1 cellular context compared by ENCODE assay signal in the genomic region with DNA sequence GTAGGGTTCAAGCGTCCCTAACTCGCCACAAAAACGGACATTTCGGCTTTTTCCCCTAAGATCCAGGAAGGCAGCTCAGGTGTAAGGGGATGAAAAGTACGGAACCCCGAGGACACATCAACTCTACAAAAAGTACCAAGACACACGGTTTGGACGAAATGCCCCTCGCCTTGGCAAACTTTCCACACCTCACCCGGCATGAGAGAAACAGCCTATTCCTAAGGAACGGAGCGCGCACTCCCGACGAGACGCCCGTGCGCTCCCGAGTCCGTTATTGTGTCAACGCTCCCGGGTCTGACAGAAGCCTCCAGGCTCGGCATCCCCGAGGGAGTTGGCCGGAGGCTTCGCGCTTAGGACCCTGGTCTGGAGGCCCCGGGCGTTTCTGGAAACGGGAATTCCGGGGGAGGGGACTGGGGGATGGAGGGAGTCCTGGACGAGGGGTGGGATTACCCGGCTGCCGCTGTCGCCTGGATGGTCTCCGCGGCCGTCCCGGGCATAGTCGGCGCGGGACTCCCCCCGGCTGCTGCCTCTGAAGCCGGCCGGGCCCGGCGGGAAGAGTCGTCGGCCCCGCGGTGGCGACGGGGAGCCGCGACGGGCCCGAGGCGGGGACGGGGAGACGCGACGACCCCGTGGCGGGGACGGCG.
TF ChIP-seq lines count a peak whose summit lies in the region.

No MANE protein-coding gene starts in this region.

TF ChIP-seq in HepG2, 621 proteins besides CTCF, POLR2A, EP300 and RAD21 (continued from another document and continues in another):
- TF ChIP-seq, protein P1, sequence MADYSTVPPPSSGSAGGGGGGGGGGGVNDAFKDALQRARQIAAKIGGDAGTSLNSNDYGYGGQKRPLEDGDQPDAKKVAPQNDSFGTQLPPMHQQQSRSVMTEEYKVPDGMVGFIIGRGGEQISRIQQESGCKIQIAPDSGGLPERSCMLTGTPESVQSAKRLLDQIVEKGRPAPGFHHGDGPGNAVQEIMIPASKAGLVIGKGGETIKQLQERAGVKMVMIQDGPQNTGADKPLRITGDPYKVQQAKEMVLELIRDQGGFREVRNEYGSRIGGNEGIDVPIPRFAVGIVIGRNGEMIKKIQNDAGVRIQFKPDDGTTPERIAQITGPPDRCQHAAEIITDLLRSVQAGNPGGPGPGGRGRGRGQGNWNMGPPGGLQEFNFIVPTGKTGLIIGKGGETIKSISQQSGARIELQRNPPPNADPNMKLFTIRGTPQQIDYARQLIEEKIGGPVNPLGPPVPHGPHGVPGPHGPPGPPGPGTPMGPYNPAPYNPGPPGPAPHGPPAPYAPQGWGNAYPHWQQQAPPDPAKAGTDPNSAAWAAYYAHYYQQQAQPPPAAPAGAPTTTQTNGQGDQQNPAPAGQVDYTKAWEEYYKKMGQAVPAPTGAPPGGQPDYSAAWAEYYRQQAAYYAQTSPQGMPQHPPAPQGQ (CRISPR knock-in tag; IDR thresholded peaks at IDR 0.05; ENCODE audit: borderline replicate concordance): 0 out of 2 replicates have a peak, but pooled peaks have one; percentile 41
- TF ChIP-seq, protein P2, sequence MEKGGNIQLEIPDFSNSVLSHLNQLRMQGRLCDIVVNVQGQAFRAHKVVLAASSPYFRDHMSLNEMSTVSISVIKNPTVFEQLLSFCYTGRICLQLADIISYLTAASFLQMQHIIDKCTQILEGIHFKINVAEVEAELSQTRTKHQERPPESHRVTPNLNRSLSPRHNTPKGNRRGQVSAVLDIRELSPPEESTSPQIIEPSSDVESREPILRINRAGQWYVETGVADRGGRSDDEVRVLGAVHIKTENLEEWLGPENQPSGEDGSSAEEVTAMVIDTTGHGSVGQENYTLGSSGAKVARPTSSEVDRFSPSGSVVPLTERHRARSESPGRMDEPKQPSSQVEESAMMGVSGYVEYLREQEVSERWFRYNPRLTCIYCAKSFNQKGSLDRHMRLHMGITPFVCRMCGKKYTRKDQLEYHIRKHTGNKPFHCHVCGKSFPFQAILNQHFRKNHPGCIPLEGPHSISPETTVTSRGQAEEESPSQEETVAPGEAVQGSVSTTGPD (CRISPR knock-in tag; IDR thresholded peaks at IDR 0.05): no peak
- TF ChIP-seq MZF1 (CRISPR knock-in tag; IDR thresholded peaks at IDR 0.05; ENCODE audit: borderline replicate concordance): no peak
- TF ChIP-seq ZNF451 (CRISPR knock-in tag; IDR thresholded peaks at IDR 0.05): peak; percentile 66; the same call in 1 of the 2 replicates
- TF ChIP-seq, protein P3, sequence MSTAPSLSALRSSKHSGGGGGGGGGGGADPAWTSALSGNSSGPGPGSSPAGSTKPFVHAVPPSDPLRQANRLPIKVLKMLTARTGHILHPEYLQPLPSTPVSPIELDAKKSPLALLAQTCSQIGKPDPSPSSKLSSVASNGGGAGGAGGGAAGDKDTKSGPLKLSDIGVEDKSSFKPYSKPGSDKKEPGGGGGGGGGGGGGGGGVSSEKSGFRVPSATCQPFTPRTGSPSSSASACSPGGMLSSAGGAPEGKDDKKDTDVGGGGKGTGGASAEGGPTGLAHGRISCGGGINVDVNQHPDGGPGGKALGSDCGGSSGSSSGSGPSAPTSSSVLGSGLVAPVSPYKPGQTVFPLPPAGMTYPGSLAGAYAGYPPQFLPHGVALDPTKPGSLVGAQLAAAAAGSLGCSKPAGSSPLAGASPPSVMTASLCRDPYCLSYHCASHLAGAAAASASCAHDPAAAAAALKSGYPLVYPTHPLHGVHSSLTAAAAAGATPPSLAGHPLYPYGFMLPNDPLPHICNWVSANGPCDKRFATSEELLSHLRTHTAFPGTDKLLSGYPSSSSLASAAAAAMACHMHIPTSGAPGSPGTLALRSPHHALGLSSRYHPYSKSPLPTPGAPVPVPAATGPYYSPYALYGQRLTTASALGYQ (CRISPR knock-in tag; IDR thresholded peaks at IDR 0.05): no peak
- TF ChIP-seq ZSCAN9 (CRISPR knock-in tag; IDR thresholded peaks at IDR 0.05; ENCODE audit: borderline replicate concordance): no peak; the same call in 1 of the 2 replicates
- TF ChIP-seq NFYC (CRISPR knock-in tag; IDR thresholded peaks at IDR 0.05): no peak
- no peak for TF ChIP-seq TOE1 (CRISPR knock-in tag; IDR thresholded peaks at IDR 0.05)
- TF ChIP-seq, protein P4, sequence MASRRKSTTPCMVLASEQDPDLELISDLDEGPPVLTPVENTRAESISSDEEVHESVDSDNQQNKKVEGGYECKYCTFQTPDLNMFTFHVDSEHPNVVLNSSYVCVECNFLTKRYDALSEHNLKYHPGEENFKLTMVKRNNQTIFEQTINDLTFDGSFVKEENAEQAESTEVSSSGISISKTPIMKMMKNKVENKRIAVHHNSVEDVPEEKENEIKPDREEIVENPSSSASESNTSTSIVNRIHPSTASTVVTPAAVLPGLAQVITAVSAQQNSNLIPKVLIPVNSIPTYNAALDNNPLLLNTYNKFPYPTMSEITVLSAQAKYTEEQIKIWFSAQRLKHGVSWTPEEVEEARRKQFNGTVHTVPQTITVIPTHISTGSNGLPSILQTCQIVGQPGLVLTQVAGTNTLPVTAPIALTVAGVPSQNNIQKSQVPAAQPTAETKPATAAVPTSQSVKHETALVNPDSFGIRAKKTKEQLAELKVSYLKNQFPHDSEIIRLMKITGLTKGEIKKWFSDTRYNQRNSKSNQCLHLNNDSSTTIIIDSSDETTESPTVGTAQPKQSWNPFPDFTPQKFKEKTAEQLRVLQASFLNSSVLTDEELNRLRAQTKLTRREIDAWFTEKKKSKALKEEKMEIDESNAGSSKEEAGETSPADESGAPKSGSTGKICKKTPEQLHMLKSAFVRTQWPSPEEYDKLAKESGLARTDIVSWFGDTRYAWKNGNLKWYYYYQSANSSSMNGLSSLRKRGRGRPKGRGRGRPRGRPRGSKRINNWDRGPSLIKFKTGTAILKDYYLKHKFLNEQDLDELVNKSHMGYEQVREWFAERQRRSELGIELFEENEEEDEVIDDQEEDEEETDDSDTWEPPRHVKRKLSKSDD (CRISPR knock-in tag; IDR thresholded peaks at IDR 0.05; ENCODE audit: low read depth): no peak
- peak; percentile 62; the same call in 1 of the 2 replicates for TF ChIP-seq ZNF350 (CRISPR knock-in tag; IDR thresholded peaks at IDR 0.05; ENCODE audit: borderline replicate concordance, low read depth)
- TF ChIP-seq NR2F6 (IDR thresholded peaks at IDR 0.05): no peak
- no peak for TF ChIP-seq NR2F6 (CRISPR knock-in tag; IDR thresholded peaks at IDR 0.05)
- no peak; the same call in 1 of the 2 replicates for TF ChIP-seq TBX2 (CRISPR knock-in tag; IDR thresholded peaks at IDR 0.05; ENCODE audit: borderline replicate concordance)
- 0 out of 2 replicates have a peak, but pooled peaks have one; percentile 37 for TF ChIP-seq KDM2A (CRISPR knock-in tag; IDR thresholded peaks at IDR 0.05; ENCODE audit: borderline replicate concordance, low read depth)
- TF ChIP-seq NFYB (CRISPR knock-in tag; IDR thresholded peaks at IDR 0.05): no peak
- TF ChIP-seq ZC3H4 (CRISPR knock-in tag; IDR thresholded peaks at IDR 0.05; ENCODE audit: borderline replicate concordance): no peak
- TF ChIP-seq, protein P5, sequence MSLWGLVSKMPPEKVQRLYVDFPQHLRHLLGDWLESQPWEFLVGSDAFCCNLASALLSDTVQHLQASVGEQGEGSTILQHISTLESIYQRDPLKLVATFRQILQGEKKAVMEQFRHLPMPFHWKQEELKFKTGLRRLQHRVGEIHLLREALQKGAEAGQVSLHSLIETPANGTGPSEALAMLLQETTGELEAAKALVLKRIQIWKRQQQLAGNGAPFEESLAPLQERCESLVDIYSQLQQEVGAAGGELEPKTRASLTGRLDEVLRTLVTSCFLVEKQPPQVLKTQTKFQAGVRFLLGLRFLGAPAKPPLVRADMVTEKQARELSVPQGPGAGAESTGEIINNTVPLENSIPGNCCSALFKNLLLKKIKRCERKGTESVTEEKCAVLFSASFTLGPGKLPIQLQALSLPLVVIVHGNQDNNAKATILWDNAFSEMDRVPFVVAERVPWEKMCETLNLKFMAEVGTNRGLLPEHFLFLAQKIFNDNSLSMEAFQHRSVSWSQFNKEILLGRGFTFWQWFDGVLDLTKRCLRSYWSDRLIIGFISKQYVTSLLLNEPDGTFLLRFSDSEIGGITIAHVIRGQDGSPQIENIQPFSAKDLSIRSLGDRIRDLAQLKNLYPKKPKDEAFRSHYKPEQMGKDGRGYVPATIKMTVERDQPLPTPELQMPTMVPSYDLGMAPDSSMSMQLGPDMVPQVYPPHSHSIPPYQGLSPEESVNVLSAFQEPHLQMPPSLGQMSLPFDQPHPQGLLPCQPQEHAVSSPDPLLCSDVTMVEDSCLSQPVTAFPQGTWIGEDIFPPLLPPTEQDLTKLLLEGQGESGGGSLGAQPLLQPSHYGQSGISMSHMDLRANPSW (CRISPR knock-in tag; IDR thresholded peaks at IDR 0.05; ENCODE audit: borderline replicate concordance): no peak
- TF ChIP-seq ZC3H13 (CRISPR knock-in tag; IDR thresholded peaks at IDR 0.05): no peak
- no peak for TF ChIP-seq MTF1 (CRISPR knock-in tag; IDR thresholded peaks at IDR 0.05)
- TF ChIP-seq, protein P6, sequence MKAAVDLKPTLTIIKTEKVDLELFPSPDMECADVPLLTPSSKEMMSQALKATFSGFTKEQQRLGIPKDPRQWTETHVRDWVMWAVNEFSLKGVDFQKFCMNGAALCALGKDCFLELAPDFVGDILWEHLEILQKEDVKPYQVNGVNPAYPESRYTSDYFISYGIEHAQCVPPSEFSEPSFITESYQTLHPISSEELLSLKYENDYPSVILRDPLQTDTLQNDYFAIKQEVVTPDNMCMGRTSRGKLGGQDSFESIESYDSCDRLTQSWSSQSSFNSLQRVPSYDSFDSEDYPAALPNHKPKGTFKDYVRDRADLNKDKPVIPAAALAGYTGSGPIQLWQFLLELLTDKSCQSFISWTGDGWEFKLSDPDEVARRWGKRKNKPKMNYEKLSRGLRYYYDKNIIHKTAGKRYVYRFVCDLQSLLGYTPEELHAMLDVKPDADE (CRISPR knock-in tag; IDR thresholded peaks at IDR 0.05): no peak
- no peak for TF ChIP-seq DR1 (CRISPR knock-in tag; IDR thresholded peaks at IDR 0.05)
- no peak for TF ChIP-seq ZNF83 (CRISPR knock-in tag; IDR thresholded peaks at IDR 0.05; ENCODE audit: borderline replicate concordance)
- no peak for TF ChIP-seq RFX1 (IDR thresholded peaks at IDR 0.05)
- TF ChIP-seq ZNF777 (CRISPR knock-in tag; IDR thresholded peaks at IDR 0.05): peak; percentile 86
- TF ChIP-seq, protein P7, sequence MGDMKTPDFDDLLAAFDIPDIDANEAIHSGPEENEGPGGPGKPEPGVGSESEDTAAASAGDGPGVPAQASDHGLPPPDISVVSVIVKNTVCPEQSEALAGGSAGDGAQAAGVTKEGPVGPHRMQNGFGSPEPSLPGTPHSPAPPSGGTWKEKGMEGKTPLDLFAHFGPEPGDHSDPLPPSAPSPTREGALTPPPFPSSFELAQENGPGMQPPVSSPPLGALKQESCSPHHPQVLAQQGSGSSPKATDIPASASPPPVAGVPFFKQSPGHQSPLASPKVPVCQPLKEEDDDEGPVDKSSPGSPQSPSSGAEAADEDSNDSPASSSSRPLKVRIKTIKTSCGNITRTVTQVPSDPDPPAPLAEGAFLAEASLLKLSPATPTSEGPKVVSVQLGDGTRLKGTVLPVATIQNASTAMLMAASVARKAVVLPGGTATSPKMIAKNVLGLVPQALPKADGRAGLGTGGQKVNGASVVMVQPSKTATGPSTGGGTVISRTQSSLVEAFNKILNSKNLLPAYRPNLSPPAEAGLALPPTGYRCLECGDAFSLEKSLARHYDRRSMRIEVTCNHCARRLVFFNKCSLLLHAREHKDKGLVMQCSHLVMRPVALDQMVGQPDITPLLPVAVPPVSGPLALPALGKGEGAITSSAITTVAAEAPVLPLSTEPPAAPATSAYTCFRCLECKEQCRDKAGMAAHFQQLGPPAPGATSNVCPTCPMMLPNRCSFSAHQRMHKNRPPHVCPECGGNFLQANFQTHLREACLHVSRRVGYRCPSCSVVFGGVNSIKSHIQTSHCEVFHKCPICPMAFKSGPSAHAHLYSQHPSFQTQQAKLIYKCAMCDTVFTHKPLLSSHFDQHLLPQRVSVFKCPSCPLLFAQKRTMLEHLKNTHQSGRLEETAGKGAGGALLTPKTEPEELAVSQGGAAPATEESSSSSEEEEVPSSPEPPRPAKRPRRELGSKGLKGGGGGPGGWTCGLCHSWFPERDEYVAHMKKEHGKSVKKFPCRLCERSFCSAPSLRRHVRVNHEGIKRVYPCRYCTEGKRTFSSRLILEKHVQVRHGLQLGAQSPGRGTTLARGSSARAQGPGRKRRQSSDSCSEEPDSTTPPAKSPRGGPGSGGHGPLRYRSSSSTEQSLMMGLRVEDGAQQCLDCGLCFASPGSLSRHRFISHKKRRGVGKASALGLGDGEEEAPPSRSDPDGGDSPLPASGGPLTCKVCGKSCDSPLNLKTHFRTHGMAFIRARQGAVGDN (CRISPR knock-in tag; IDR thresholded peaks at IDR 0.05): peak; percentile 74
- TF ChIP-seq, protein P8, sequence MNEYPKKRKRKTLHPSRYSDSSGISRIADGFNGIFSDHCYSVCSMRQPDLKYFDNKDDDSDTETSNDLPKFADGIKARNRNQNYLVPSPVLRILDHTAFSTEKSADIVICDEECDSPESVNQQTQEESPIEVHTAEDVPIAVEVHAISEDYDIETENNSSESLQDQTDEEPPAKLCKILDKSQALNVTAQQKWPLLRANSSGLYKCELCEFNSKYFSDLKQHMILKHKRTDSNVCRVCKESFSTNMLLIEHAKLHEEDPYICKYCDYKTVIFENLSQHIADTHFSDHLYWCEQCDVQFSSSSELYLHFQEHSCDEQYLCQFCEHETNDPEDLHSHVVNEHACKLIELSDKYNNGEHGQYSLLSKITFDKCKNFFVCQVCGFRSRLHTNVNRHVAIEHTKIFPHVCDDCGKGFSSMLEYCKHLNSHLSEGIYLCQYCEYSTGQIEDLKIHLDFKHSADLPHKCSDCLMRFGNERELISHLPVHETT (CRISPR knock-in tag; conservative IDR thresholded peaks at IDR 0.05): no peak
- TF ChIP-seq ZNF292 (CRISPR knock-in tag; IDR thresholded peaks at IDR 0.05; ENCODE audit: borderline replicate concordance, low read depth): no peak
- no peak for TF ChIP-seq MAZ (IDR thresholded peaks at IDR 0.05; ENCODE audit: borderline replicate concordance, low read depth, low read length)
- TF ChIP-seq MAZ (CRISPR knock-in tag; IDR thresholded peaks at IDR 0.05; ENCODE audit: low read depth): no peak
- no peak; the same call in 1 of the 2 replicates for TF ChIP-seq ZSCAN20 (CRISPR knock-in tag; IDR thresholded peaks at IDR 0.05; ENCODE audit: borderline replicate concordance)
- no peak for TF ChIP-seq SKI (IDR thresholded peaks at IDR 0.05; ENCODE audit: partially characterized antibody)
- TF ChIP-seq NFE2L1 (CRISPR knock-in tag; IDR thresholded peaks at IDR 0.05; ENCODE audit: borderline replicate concordance): no peak
- no peak for TF ChIP-seq NBN (conservative IDR thresholded peaks at IDR 0.05)
- no peak for TF ChIP-seq ZNF251 (CRISPR knock-in tag; IDR thresholded peaks at IDR 0.05)
- TF ChIP-seq, protein P9, sequence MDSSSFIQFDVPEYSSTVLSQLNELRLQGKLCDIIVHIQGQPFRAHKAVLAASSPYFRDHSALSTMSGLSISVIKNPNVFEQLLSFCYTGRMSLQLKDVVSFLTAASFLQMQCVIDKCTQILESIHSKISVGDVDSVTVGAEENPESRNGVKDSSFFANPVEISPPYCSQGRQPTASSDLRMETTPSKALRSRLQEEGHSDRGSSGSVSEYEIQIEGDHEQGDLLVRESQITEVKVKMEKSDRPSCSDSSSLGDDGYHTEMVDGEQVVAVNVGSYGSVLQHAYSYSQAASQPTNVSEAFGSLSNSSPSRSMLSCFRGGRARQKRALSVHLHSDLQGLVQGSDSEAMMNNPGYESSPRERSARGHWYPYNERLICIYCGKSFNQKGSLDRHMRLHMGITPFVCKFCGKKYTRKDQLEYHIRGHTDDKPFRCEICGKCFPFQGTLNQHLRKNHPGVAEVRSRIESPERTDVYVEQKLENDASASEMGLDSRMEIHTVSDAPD (CRISPR knock-in tag; IDR thresholded peaks at IDR 0.05): 0 out of 2 replicates have a peak, but pooled peaks have one; percentile 25
- 0 out of 2 replicates have a peak, but pooled peaks have one; percentile 58 for TF ChIP-seq SNAPC2 (CRISPR knock-in tag; IDR thresholded peaks at IDR 0.05)
- no peak for TF ChIP-seq SMAD3 (CRISPR knock-in tag; IDR thresholded peaks at IDR 0.05)
